9 cellular contexts compared by ENCODE assay signal in genomic region chr12:56160894-56161667, GRCh38. TPM values are rescaled to one million over a fixed set of nuclear protein-coding genes. Genes with fewer than 3 reads are reported as not detected.
DNase-seq lines count a peak whose midpoint lies in the region; ATAC-seq and TF ChIP-seq lines count a peak whose summit lies in the region.
"Had no signal": no experiment of that assay in that cellular context is flagged by ENCODE, and none has a peak within 500 bp of the region (broad histone marks: within the 10 kb centered on the region; RNA-seq: fewer than 3 reads in every experiment).

No MANE protein-coding gene starts in this region.

- H3K4me1 ChIP-seq in A673 (ENCODE audit: insufficient read depth, low read length, poor library complexity, severe bottlenecking) (peaks cover 29% of the 10 kb centered on the region), IMR-90 (ENCODE audit: control insufficient read depth, insufficient read depth, low read length) (peaks cover 15% of the 10 kb centered on the region)

- intact Hi-C loops in A673 (cut with micrococcal nuclease; ENCODE audit: unreplicated experiment) = no loop called here
- intact Hi-C loops in IMR-90 (cut with micrococcal nuclease) = no loop called here

- H2BK5ac ChIP-seq in IMR-90 (ENCODE audit: low read depth, low read length, poor library complexity, severe bottlenecking) = peak overlapping the region; percentile 12

- peak overlapping the region; percentile 94 for H3K4me3 Mint-ChIP-seq in chondrocyte (ENCODE audit: unreplicated experiment)
- H3K4me3 Mint-ChIP-seq in naive B cell = peak overlapping the region; percentile 40 to 100 (median 95)

- H3K27me3 ChIP-seq in A673 (replicated peaks; ENCODE audit: insufficient read depth, low read depth, low read length, poor library complexity) = no peaks in the 10 kb centered on the region
- H3K27me3 ChIP-seq in IMR-90 (ENCODE audit: control insufficient read depth, insufficient read depth, low read length) = no peaks in the 10 kb centered on the region

- no peaks in the 10 kb centered on the region for H3K9me1 ChIP-seq in IMR-90 (ENCODE audit: insufficient read depth, low read length)

- TF ChIP-seq RAD21 in IMR-90 (IDR thresholded peaks at IDR 0.05; ENCODE audit: low read length) = no peak

- H3K27ac Mint-ChIP-seq in chondrocyte (ENCODE audit: unreplicated experiment) (peak overlapping the region; percentile 99), naive B cell (peak overlapping the region in 5 of 6 donors; percentile 47 to 98 (median 89))

- H3K27ac ChIP-seq in A673 (ENCODE audit: low read depth, low read length, poor library complexity, severe bottlenecking) (peak overlapping the region; percentile 95), IMR-90 (ENCODE audit: insufficient read depth, low read length) (peak overlapping the region; percentile 90)
- H3K27ac ChIP-seq: HL-60 had no signal

- H3K4ac ChIP-seq in IMR-90 (ENCODE audit: low read depth, low read length) = 0 out of 2 replicates have a peak overlapping the region, but pooled peaks have one; percentile 30

- no peak overlapping the region for H3K56ac ChIP-seq in IMR-90 (ENCODE audit: extremely low read depth, insufficient read depth, low read length)

- TF ChIP-seq CTCF in A673 (conservative IDR thresholded peaks at IDR 0.05; ENCODE audit: low read depth, low read length) (no peak), IMR-90 (conservative IDR thresholded peaks at IDR 0.05; ENCODE audit: low read depth, low read length) (no peak), chondrocyte (IDR thresholded peaks at IDR 0.05) (no peak)

- H3K36me3 ChIP-seq in A673 (ENCODE audit: insufficient read depth, low read length, poor library complexity, severe bottlenecking) = peaks cover 63% of the 10 kb centered on the region
- peaks cover 63% of the 10 kb centered on the region for H3K36me3 ChIP-seq in IMR-90 (ENCODE audit: control insufficient read depth, insufficient read depth, low read length)

- H3K27me3 Mint-ChIP-seq in chondrocyte (ENCODE audit: low read depth) (no peaks in the 10 kb centered on the region), naive B cell (no peaks in the 10 kb centered on the region)

- ATAC-seq in IMR-90 (ENCODE audit: low read depth) (no peak), naive B cell (ENCODE audit: low read depth in 2 of 2) (no peak), HG03097 (IDR thresholded peaks at IDR 0.05; ENCODE audit: low FRiP score, unreplicated experiment) (no peak), HG02610 (IDR thresholded peaks at IDR 0.05; ENCODE audit: unreplicated experiment) (no peak)

- no peak overlapping the region for H2BK120ac ChIP-seq in IMR-90 (ENCODE audit: low read depth, low read length)

- H3K4me1 Mint-ChIP-seq in chondrocyte (ENCODE audit: low read depth) = peaks cover 37% of the 10 kb centered on the region
- H3K4me1 Mint-ChIP-seq in naive B cell = peaks cover 39 to 44% (median 42%) of the 10 kb centered on the region in 3 donors

- peak overlapping the region; percentile 98 for H3K4me2 ChIP-seq in IMR-90 (ENCODE audit: low read depth, low read length)

- H2BK15ac ChIP-seq in IMR-90 (ENCODE audit: low read depth, low read length) = no peak overlapping the region

- TF ChIP-seq POLR2A in IMR-90 (IDR thresholded peaks at IDR 0.05; ENCODE audit: low read depth, low read length) = no peak

- in situ Hi-C loops in IMR-90 (cut with MboI; ENCODE audit: low sequenced_read_pairs) = no loop called here

- H4K91ac ChIP-seq in IMR-90 (ENCODE audit: insufficient read depth, low read depth, low read length) = no peak overlapping the region

- peak overlapping the region; percentile 99 for H3K23ac ChIP-seq in IMR-90 (ENCODE audit: low read depth, low read length)

- POLR2A ChIA-PET in A673 (lab: Charles Lee; ENCODE audit: low non-redundant PET) (interaction anchor here (0.6 kb wide), 1 partner anchor 44 kb away, joined by 5 read pairs; the partner anchor contains the start of gene RPL41), IMR-90 (lab: Charles Lee; ENCODE audit: unreplicated experiment) (interaction anchor here (0.5 to 0.6 kb wide), 3 partner anchors 8 to 14 kb away, joined by 3 to 7 read pairs (median 3); no protein-coding TSS in a partner anchor)

- no peak overlapping the region for H3K18ac ChIP-seq in IMR-90 (ENCODE audit: low read depth, low read length)

- peaks cover 69% of the 10 kb centered on the region for H4K20me1 ChIP-seq in IMR-90 (ENCODE audit: insufficient read depth, low read length)

- DNase-seq in A673 (ENCODE audit: low spot score) (no peak), IMR-90 (no peak), chondrocyte (ENCODE audit: low spot score) (peak; percentile 53), naive B cell (no peak), NCI-H82 treated with DMSO at 0.1 percent for 48 hours (lab: John Stamatoyannopoulos, UW; ENCODE audit: unreplicated experiment) (no peak), NCI-H2171 (lab: John Stamatoyannopoulos, UW) (no peak)

- H2AK5ac ChIP-seq in IMR-90 (ENCODE audit: low read depth, low read length) = no peak overlapping the region

- dilution Hi-C loops in IMR-90 (cut with HindIII; ENCODE audit: low sequenced_read_pairs, unreplicated experiment) = no loop called here

- H3K4me3 ChIP-seq in A673 (ENCODE audit: low read depth, low read length, poor library complexity, severe bottlenecking) (no peak overlapping the region), IMR-90 (ENCODE audit: insufficient read depth, low read depth, low read length) (peak overlapping the region; percentile 73; the same call in 1 of the 2 replicates)

- H3K36me3 Mint-ChIP-seq in chondrocyte (ENCODE audit: low read depth) (peaks cover 42% of the 10 kb centered on the region), naive B cell (peaks cover 4 to 42% of the 10 kb centered on the region in 2 donors)

- H3K9me3 Mint-ChIP-seq in chondrocyte (ENCODE audit: low read depth) (no peaks in the 10 kb centered on the region), naive B cell (no peaks in the 10 kb centered on the region)

- no peak overlapping the region for H2BK20ac ChIP-seq in IMR-90 (ENCODE audit: low read depth, low read length)

- H4K8ac ChIP-seq in IMR-90 (ENCODE audit: low read depth in 2 of 2, low read length in 2 of 2) = peak overlapping the region in 1 of 2 experiments; percentile 2; a peak in 1 of 4 replicates

- H3K79me1 ChIP-seq in IMR-90 (ENCODE audit: low read depth in 1 of 2, low read length in 2 of 2) = peaks cover 14 to 50% of the 10 kb centered on the region in 2 experiments

- BruUV-seq in A673 (replicated peaks; lab: Mats Ljungman, UMichigan) = no TSS peak
- no TSS peak for BruUV-seq in IMR-90 (replicated peaks; lab: Mats Ljungman, UMichigan)

- H2AFZ ChIP-seq in IMR-90 (replicated peaks; ENCODE audit: low read length, poor library complexity) = peak overlapping the region; percentile 8

- no peak overlapping the region for H4K5ac ChIP-seq in IMR-90 (ENCODE audit: low read depth, low read length)

- 100% methylated on average over 4 of the region's 11 CpGs; no CpG with 5 or more reads in 1 of the 2 experiments for WGBS in IMR-90 (ENCODE audit: extremely low coverage in 2 of 2, insufficient read length in 1 of 2), 2 experiments

- H3K9me3 ChIP-seq in A673 (ENCODE audit: low read depth, low read length, poor library complexity, severe bottlenecking) (no peaks in the 10 kb centered on the region), IMR-90 (ENCODE audit: control insufficient read depth, insufficient read depth, low read length) (no peaks in the 10 kb centered on the region)

- H2AK9ac ChIP-seq in IMR-90 (replicated peaks; ENCODE audit: low read depth, low read length, poor library complexity) = peak overlapping the region; percentile 75

- H3K9ac ChIP-seq in IMR-90 (ENCODE audit: low read depth, low read length) = peak overlapping the region; percentile 100

- CTCF ChIA-PET in A673 (lab: Charles Lee) = no interaction called here
- CTCF ChIA-PET in IMR-90 (lab: Yijun Ruan, JAX) = interaction anchor here (0.5 to 2.0 kb wide), 2 partner anchors 28 to 480 kb away, joined by 3 to 8 read pairs; partner anchors contain the start of gene SMARCC2

- H3K14ac ChIP-seq in IMR-90 (replicated peaks; ENCODE audit: low read depth, low read length) = peak overlapping the region; percentile 98

RNA-seq across cellular contexts. Expression of gene MYL6, which starts 2.9 kb away (rescaled TPM):
- total RNA-seq in A673 (2021) (690 and 789 TPM in 2 replicates), IMR-90 (2012; rRNA removed) (4,816 and 6,155 TPM in 2 replicates), chondrocyte (1,367 to 2,282 TPM (median 2,236 TPM) in 3 replicates)
- polyA plus RNA-seq in IMR-90 (2012; rRNA removed) (6,979 and 8,569 TPM in 2 replicates), naive B cell (ENCODE audit: low read depth in 6 of 6) (1,000 to 10,000 TPM; 1,680 to 2,679 (median 1,914) TPM)
- polyA plus RNA-seq in IMR-90 (2012; cell fraction: cytosol; rRNA removed) = 4,737 and 9,751 TPM in 2 replicates
- 1,664 and 4,642 TPM in 2 replicates for polyA plus RNA-seq in IMR-90 (2012; cell fraction: nucleus; rRNA removed; ENCODE audit: low replicate concordance)

RNA-seq across cellular contexts. Expression of gene MYL6B, which starts 8.7 kb away (rescaled TPM):
- total RNA-seq in A673 (2021) (180 and 181 TPM in 2 replicates), IMR-90 (2012; rRNA removed) (78.3 and 90.0 TPM in 2 replicates), chondrocyte (70.5 to 79.7 TPM (median 75.2 TPM) in 3 replicates)
- polyA plus RNA-seq in IMR-90 (2012; rRNA removed) (112 and 117 TPM in 2 replicates), naive B cell (ENCODE audit: low read depth in 6 of 6) (10 to 100 TPM; 14.2 to 35.1 (median 20.2) TPM)
- 121 and 135 TPM in 2 replicates for polyA plus RNA-seq in IMR-90 (2012; cell fraction: cytosol; rRNA removed)
- 47.4 and 68.8 TPM in 2 replicates for polyA plus RNA-seq in IMR-90 (2012; cell fraction: nucleus; rRNA removed; ENCODE audit: low replicate concordance)

RNA-seq across cellular contexts. Expression of gene SMARCC2, which starts 28.2 kb away (rescaled TPM):
- 133 and 140 TPM in 2 replicates for total RNA-seq in A673 (2021)
- total RNA-seq in IMR-90 (2012; rRNA removed) = 41.4 and 42.3 TPM in 2 replicates
- polyA plus RNA-seq in IMR-90 (2012; rRNA removed) = 43.8 and 44.3 TPM in 2 replicates
- polyA plus RNA-seq in IMR-90 (2012; cell fraction: cytosol; rRNA removed) = 13.3 and 20.0 TPM in 2 replicates
- polyA plus RNA-seq in IMR-90 (2012; cell fraction: nucleus; rRNA removed; ENCODE audit: low replicate concordance) = 107 and 224 TPM in 2 replicates
- total RNA-seq in chondrocyte = 50.4 to 96.7 TPM (median 57.4 TPM) in 3 replicates
- polyA plus RNA-seq in naive B cell (ENCODE audit: low read depth in 6 of 6) = 100 to 1,000 TPM in 1 of 6 donors, 10 to 100 TPM in 5; 33.3 to 112 (median 64.8) TPM

RNA-seq across cellular contexts. Expression of gene ESYT1, which starts 33.0 kb away (rescaled TPM):
- total RNA-seq in A673 (2021) = 90.0 and 107 TPM in 2 replicates
- 137 and 150 TPM in 2 replicates for total RNA-seq in IMR-90 (2012; rRNA removed)
- 153 and 157 TPM in 2 replicates for polyA plus RNA-seq in IMR-90 (2012; rRNA removed)
- polyA plus RNA-seq in IMR-90 (2012; cell fraction: cytosol; rRNA removed) = 133 and 158 TPM in 2 replicates
- polyA plus RNA-seq in IMR-90 (2012; cell fraction: nucleus; rRNA removed; ENCODE audit: low replicate concordance) = 156 and 212 TPM in 2 replicates
- total RNA-seq in chondrocyte = 127 to 155 TPM (median 144 TPM) in 3 replicates
- 100 to 1,000 TPM; 145 to 293 (median 196) TPM for polyA plus RNA-seq in naive B cell (ENCODE audit: low read depth in 6 of 6)

RNA-seq across cellular contexts. Expression of gene ZC3H10, which starts 43.0 kb away (rescaled TPM):
- total RNA-seq in A673 (2021) (11.8 and 14.4 TPM in 2 replicates), IMR-90 (2012; rRNA removed) (3.3 and 3.6 TPM in 2 replicates), chondrocyte (5.0 to 11.2 TPM (median 8.0 TPM) in 3 replicates)
- polyA plus RNA-seq in IMR-90 (2012; rRNA removed) (1.1 and 1.5 TPM in 2 replicates), naive B cell (ENCODE audit: low read depth in 6 of 6) (1 to 10 TPM; 1.0 to 7.8 (median 3.4) TPM)
- polyA plus RNA-seq in IMR-90 (2012; cell fraction: cytosol; rRNA removed) = 0.48 and 1.1 TPM in 2 replicates
- polyA plus RNA-seq in IMR-90 (2012; cell fraction: nucleus; rRNA removed; ENCODE audit: low replicate concordance) = 1.7 and 2.8 TPM in 2 replicates
